26 cellular contexts compared by ENCODE assay signal in the genomic region with DNA sequence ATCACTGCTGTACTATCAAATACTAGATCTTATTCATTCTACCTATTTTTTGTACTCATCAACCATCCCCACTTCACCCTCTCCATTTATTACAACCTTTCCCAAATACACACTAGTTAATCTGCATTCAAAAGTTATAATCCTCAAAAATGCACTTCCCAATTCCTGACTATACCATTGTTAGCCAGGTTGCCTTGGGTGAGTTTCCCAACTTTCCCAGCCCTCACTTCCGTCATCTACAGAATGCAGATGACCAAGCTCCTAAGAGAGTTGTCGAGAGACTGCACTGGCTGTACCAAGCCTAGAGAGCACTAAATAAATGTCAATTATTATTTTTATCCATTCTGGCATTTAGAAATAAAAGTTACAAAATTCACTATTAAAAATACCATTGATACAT.
"Had no signal": no experiment of that assay in that cellular context is flagged by ENCODE, and none has a peak within 500 bp of the region (broad histone marks: within the 10 kb centered on the region; RNA-seq: fewer than 3 reads in every experiment).

No MANE protein-coding gene starts in this region.

- H3K27me3 Mint-ChIP-seq: activated B cell treated with CpG ODN at 0.5 μM for 24 hours; activated CD8-positive, alpha-beta memory T cell treated with anti-CD3 and anti-CD28 coated beads, Interleukin-2, amount 10 ng/mL, durations not matched to agents 7 days and 5 days; activated CD8-positive, alpha-beta T cell treated with anti-CD3 and anti-CD28 coated beads for 36 hours; activated naive CD4-positive, alpha-beta T cell treated with anti-CD3 and anti-CD28 coated beads, Interleukin-2, amount 50 U/mL, for 24 hours; activated naive CD8-positive, alpha-beta T cell treated with anti-CD3 and anti-CD28 coated beads for 36 hours; activated naive CD8-positive, alpha-beta T cell treated with anti-CD3 and anti-CD28 coated beads, Interleukin-2, amount 50 U/mL, for 24 hours had no signal

- H3K27ac Mint-ChIP-seq: activated B cell treated with CpG ODN at 0.5 μM for 24 hours; activated CD8-positive, alpha-beta memory T cell treated with anti-CD3 and anti-CD28 coated beads, Interleukin-2, amount 10 ng/mL, durations not matched to agents 7 days and 5 days; activated CD8-positive, alpha-beta T cell treated with anti-CD3 and anti-CD28 coated beads for 36 hours; activated naive CD4-positive, alpha-beta T cell treated with anti-CD3 and anti-CD28 coated beads for 36 hours; activated naive CD4-positive, alpha-beta T cell treated with anti-CD3 and anti-CD28 coated beads, Interleukin-2, amount 50 U/mL, for 24 hours; activated naive CD8-positive, alpha-beta T cell treated with anti-CD3 and anti-CD28 coated beads for 36 hours; activated T-helper 1 cell treated with anti-CD3 and anti-CD28 coated beads, Interleukin-12 subunit alpha, Interleukin-12 subunit beta, Interleukin-2, Interleukin-4 antibody, amounts not matched to agents 30 ng/mL and 10 ng/mL and 1 ng/mL, durations not matched to agents 14 hours and 24 hours and 36 hours; activated T-helper 2 cell treated with anti-CD3 and anti-CD28 coated beads, Interferon-gamma antibody, Interleukin-2, Interleukin-4, amounts not matched to agents 10 μg/mL and 5 μg/mL and 100 μg/mL, durations not matched to agents 14 hours and 24 hours and 36 hours had no signal

- H3K4me3 ChIP-seq: adrenal gland, body of pancreas had no signal

- DNase-seq: activated B cell treated with CpG ODN at 0.5 μM for 24 hours; activated CD4-positive, alpha-beta T cell treated with anti-CD3 and anti-CD28 coated beads for 48 hours; activated CD4-positive, alpha-beta T cell treated with anti-CD3 and anti-CD28 coated beads, Interleukin-2, amount 50 U/mL, for 1 hour; activated CD4-positive, alpha-beta T cell treated with anti-CD3 and anti-CD28 coated beads, Interleukin-2, amount 50 U/mL, for 48 hours; activated CD8-positive, alpha-beta memory T cell treated with anti-CD3 and anti-CD28 coated beads, Interleukin-2, amount 10 ng/mL, durations not matched to agents 7 days and 5 days; activated CD8-positive, alpha-beta memory T cell treated with anti-CD3 and anti-CD28 coated beads, Interleukin-2, amount 50 U/mL, for 4 hours; activated CD8-positive, alpha-beta T cell treated with anti-CD3 and anti-CD28 coated beads for 36 hours; activated effector memory CD4-positive, alpha-beta T cell treated with anti-CD3 and anti-CD28 coated beads, Interleukin-2, amount 50 U/mL, for 16 hours; activated naive CD4-positive, alpha-beta T cell treated with anti-CD3 and anti-CD28 coated beads for 36 hours; activated naive CD8-positive, alpha-beta T cell treated with anti-CD3 and anti-CD28 coated beads for 36 hours; activated naive CD8-positive, alpha-beta T cell treated with anti-CD3 and anti-CD28 coated beads, Interleukin-2, amount 50 U/mL, for 24 hours; activated T-cell treated with anti-CD3 and anti-CD28 coated beads, Interleukin-2, amount 50 U/mL, for 1 hour; activated T-cell treated with anti-CD3 and anti-CD28 coated beads, Interleukin-2, amount 50 U/mL, for 48 hours; adrenal gland; amygdala; body of pancreas; caudate nucleus; effector CD8-positive, alpha-beta T cell; foreskin fibroblast; head of caudate nucleus; T-helper 2 cell had no signal

- ATAC-seq: activated CD4-positive, CD25-positive, alpha-beta regulatory T cell treated with anti-CD3 and anti-CD28 coated beads, Interleukin-2, amount 50 U/mL, for 24 hours; activated CD8-positive, alpha-beta memory T cell treated with anti-CD3 and anti-CD28 coated beads, Interleukin-2, amount 10 ng/mL, durations not matched to agents 7 days and 5 days; activated CD8-positive, alpha-beta T cell treated with anti-CD3 and anti-CD28 coated beads for 36 hours; activated naive CD8-positive, alpha-beta T cell treated with anti-CD3 and anti-CD28 coated beads, Interleukin-2, amount 50 U/mL, for 24 hours; body of pancreas had no signal

- H3K27ac ChIP-seq: adrenal gland, body of pancreas, epithelial cell of prostate had no signal

- H3K4me1 Mint-ChIP-seq: activated B cell treated with CpG ODN at 0.5 μM for 24 hours had no signal

- H3K36me3 ChIP-seq: adrenal gland had no signal

- H3K27me3 ChIP-seq: adrenal gland, body of pancreas had no signal

- H3K9me3 ChIP-seq: adrenal gland, body of pancreas had no signal

- H3K9me3 Mint-ChIP-seq: activated B cell treated with CpG ODN at 0.5 μM for 24 hours; activated CD8-positive, alpha-beta T cell treated with anti-CD3 and anti-CD28 coated beads for 36 hours; activated naive CD4-positive, alpha-beta T cell treated with anti-CD3 and anti-CD28 coated beads for 36 hours; activated naive CD4-positive, alpha-beta T cell treated with anti-CD3 and anti-CD28 coated beads, Interleukin-2, amount 50 U/mL, for 24 hours; activated naive CD8-positive, alpha-beta T cell treated with anti-CD3 and anti-CD28 coated beads for 36 hours; activated naive CD8-positive, alpha-beta T cell treated with anti-CD3 and anti-CD28 coated beads, Interleukin-2, amount 50 U/mL, for 24 hours; activated T-helper 1 cell treated with anti-CD3 and anti-CD28 coated beads, Interleukin-12 subunit alpha, Interleukin-12 subunit beta, Interleukin-2, Interleukin-4 antibody, amounts not matched to agents 30 ng/mL and 10 ng/mL and 1 ng/mL, durations not matched to agents 14 hours and 24 hours and 36 hours; activated T-helper 2 cell treated with anti-CD3 and anti-CD28 coated beads, Interferon-gamma antibody, Interleukin-2, Interleukin-4, amounts not matched to agents 10 μg/mL and 5 μg/mL and 100 μg/mL, durations not matched to agents 14 hours and 24 hours and 36 hours had no signal

- H3K4me3 Mint-ChIP-seq: activated B cell treated with CpG ODN at 0.5 μM for 24 hours; activated CD8-positive, alpha-beta memory T cell treated with anti-CD3 and anti-CD28 coated beads, Interleukin-2, amount 10 ng/mL, durations not matched to agents 7 days and 5 days; activated CD8-positive, alpha-beta T cell treated with anti-CD3 and anti-CD28 coated beads for 36 hours; activated naive CD4-positive, alpha-beta T cell treated with anti-CD3 and anti-CD28 coated beads for 36 hours; activated naive CD4-positive, alpha-beta T cell treated with anti-CD3 and anti-CD28 coated beads, Interleukin-2, amount 50 U/mL, for 24 hours; activated naive CD8-positive, alpha-beta T cell treated with anti-CD3 and anti-CD28 coated beads for 36 hours; activated naive CD8-positive, alpha-beta T cell treated with anti-CD3 and anti-CD28 coated beads, Interleukin-2, amount 50 U/mL, for 24 hours; activated T-helper 1 cell treated with anti-CD3 and anti-CD28 coated beads, Interleukin-12 subunit alpha, Interleukin-12 subunit beta, Interleukin-2, Interleukin-4 antibody, amounts not matched to agents 30 ng/mL and 10 ng/mL and 1 ng/mL, durations not matched to agents 14 hours and 24 hours and 36 hours had no signal
